8 cellular contexts compared by ENCODE assay signal in the genomic region with DNA sequence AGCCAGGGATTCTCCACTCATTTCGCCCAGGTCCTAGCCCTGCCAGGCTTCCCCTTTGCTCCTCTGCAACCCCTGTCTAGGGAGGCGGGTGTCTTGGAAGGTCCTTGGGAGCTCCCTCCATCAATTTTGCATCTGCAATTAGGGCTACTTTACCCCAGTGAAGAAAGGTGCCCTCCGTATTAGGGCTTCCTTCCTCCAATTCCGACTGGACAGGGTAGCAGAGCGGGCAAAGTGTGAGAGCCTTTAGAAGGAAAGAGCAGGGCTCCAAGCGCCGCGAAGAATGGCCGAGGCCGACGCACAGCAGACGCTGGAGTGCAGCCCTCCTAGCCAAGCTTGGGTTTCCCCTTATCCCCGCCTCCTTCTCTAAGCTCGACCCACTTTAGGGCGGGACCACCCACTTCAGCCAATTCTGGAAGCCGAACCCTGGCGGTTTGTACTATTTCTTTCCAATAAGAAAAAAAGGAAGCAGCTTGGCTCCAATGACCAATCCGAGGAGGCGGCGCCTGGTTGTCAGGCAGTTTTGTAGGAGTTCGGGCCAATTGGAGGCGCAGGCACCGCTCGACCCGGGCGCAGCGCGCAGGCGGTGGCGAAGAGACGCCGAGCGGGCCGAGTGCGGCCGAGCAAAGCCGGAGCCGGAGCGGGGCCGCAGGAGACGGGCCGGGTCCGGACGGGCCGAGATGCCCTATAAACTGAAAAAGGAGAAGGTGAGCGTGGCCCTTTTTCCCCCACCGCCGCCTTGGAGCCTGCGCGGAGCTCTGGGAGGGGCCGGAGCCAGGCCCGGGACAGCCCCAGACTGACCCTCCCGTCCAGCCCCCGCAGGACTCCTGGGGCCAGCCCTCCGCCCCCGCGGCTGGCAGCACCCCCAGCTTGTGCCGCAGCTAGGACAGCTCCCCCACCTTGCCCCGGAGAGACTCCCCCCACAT.
DNase-seq lines count a peak whose midpoint lies in the region; ATAC-seq and TF ChIP-seq lines count a peak whose summit lies in the region.

A gene (plus strand): TSS at position 570 of the 923 bp plus-strand sequence. CDS start 108 bp downstream, at position 678.

- no peak for TF ChIP-seq CTCF in AG09309 (IDR thresholded peaks at IDR 0.05; ENCODE audit: control insufficient read depth, insufficient read depth, low read depth, low read length, missing control alignments)

- peak within 1 kb of the TSS; percentile 90 for H3K27ac Mint-ChIP-seq in central memory CD8-positive, alpha-beta T cell (ENCODE audit: low read depth)

- peak within 1 kb of the TSS; percentile 68 for H3K4me3 ChIP-seq in AG09309 (ENCODE audit: control insufficient read depth, low read depth, low read length)

- DNase-seq in AG09309 (ENCODE audit: low read depth) (peak; percentile 95), NCI-H446 (lab: John Stamatoyannopoulos, UW) (peak; percentile 98 to 99), iris pigment epithelial cell (ENCODE audit: low read depth) (peak; percentile 99)
- peak; percentile 95 for DNase-seq in activated CD4-positive, CD25-positive, alpha-beta regulatory T cell treated with anti-CD3 and anti-CD28 coated beads, Interleukin-2, amount 50 U/mL, for 16 hours (ENCODE audit: low read depth, low spot score)
- DNase-seq in central memory CD8-positive, alpha-beta T cell (ENCODE audit: low spot score in 2 of 2), result peak; percentile 96 to 98
- DNase-seq in stimulated activated CD4-positive, alpha-beta T cell treated with anti-CD3 and anti-CD28 coated beads, Interleukin-12 subunit alpha, Interleukin-12 subunit beta, amount 100 ng/mL, for 24 hours (ENCODE audit: low read depth in 2 of 2), result peak; percentile 90 to 96

- H3K36me3 Mint-ChIP-seq in central memory CD8-positive, alpha-beta T cell (ENCODE audit: insufficient read depth), result peaks cover 15% of the 10 kb centered on the region

- peak; percentile 96 for ATAC-seq in GM19025 (IDR thresholded peaks at IDR 0.05; ENCODE audit: low read depth, unreplicated experiment)
- peak; percentile 95 for ATAC-seq in HG03342 (IDR thresholded peaks at IDR 0.05; ENCODE audit: unreplicated experiment)
- peak; percentile 96 for ATAC-seq in central memory CD8-positive, alpha-beta T cell (replicated peaks; ENCODE audit: extremely low read depth, poor library complexity, severe bottlenecking)

- no peaks in the 10 kb centered on the region for H3K27me3 Mint-ChIP-seq in central memory CD8-positive, alpha-beta T cell

- peaks cover 60% of the 10 kb centered on the region for H3K4me1 Mint-ChIP-seq in central memory CD8-positive, alpha-beta T cell

- peak within 1 kb of the TSS; percentile 89 for H3K4me3 Mint-ChIP-seq in central memory CD8-positive, alpha-beta T cell

- H3K9me3 Mint-ChIP-seq in central memory CD8-positive, alpha-beta T cell, result no peaks in the 10 kb centered on the region

Comparison
In these comparisons a context has a peak if more than half of its experiments do, and no peak if none do; other contexts are left out.
1. Peak in every context shown above with its lines: DNase-seq, ATAC-seq and H3K4me3 ChIP-seq.